19 cellular contexts compared by ENCODE assay signal in the genomic region with DNA sequence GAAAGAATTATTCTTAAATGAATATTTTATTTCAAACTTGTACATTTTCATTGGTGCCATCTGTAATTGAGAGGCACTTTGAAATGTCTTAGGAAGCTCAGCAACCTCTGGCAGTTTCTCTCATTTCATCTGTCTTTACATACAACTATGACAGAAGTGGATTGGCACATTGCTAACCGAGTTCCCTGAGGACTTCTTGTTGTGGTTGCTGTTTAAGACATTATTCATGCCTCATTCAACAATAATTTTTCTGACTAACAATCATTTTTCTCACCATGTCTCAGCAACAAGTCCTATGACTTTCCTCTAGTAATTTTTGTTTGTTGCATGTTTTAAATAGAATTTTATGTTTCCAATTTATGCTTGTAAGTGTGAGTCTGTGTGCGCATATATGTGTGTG.
DNase-seq lines count a peak whose midpoint lies in the region; ATAC-seq, FAIRE-seq and TF ChIP-seq lines count a peak whose summit lies in the region.
"Had no signal": no experiment of that assay in that cellular context is flagged by ENCODE, and none has a peak within 500 bp of the region (broad histone marks: within the 10 kb centered on the region; RNA-seq: fewer than 3 reads in every experiment).

No MANE protein-coding gene starts in this region.

- ATAC-seq in HG02642 (IDR thresholded peaks at IDR 0.05; ENCODE audit: poor library complexity, unreplicated experiment): no peak
- ATAC-seq: activated CD8-positive, alpha-beta T cell treated with anti-CD3 and anti-CD28 coated beads for 36 hours had no signal

- no peaks in the 10 kb centered on the region for H4K20me1 ChIP-seq in keratinocyte (ENCODE audit: control insufficient read depth, extremely low read depth, insufficient read depth, low read length)

- no peak for TF ChIP-seq EP300 in sigmoid colon (IDR thresholded peaks at IDR 0.05)

- H3K4me3 ChIP-seq in AG10803 (ENCODE audit: low read length) (no peak overlapping the region), astrocyte of the cerebellum (ENCODE audit: low read depth, low read length) (no peak overlapping the region), keratinocyte (ENCODE audit: control insufficient read depth in 2 of 3, extremely low read depth in 1 of 3, insufficient read depth in 2 of 3, low read depth in 1 of 3, low read length in 3 of 3) (peak overlapping the region in 2 of 3 experiments; percentile 21 to 68), sigmoid colon (no peak overlapping the region), thyroid gland (replicated peaks in 1 of 3) (no peak overlapping the region)
- H3K4me3 ChIP-seq: suprapubic skin had no signal

- H3K9ac ChIP-seq in keratinocyte (ENCODE audit: control insufficient read depth, extremely low read depth, insufficient read depth, low read length): peak overlapping the region; percentile 13
- H3K9ac ChIP-seq: SK-N-SH had no signal

- intact Hi-C loops in sigmoid colon (cut with DNase I) (no loop called here), thyroid gland (cut with DNase I) (no loop called here)

- dilution Hi-C loops in keratinocyte (cut with MboI; ENCODE audit: extremely low pct_ligation_motif_present, low sequenced_read_pairs): no loop called here

- H3K4me1 ChIP-seq in keratinocyte (ENCODE audit: control insufficient read depth, extremely low read depth, insufficient read depth, low read length) (peaks cover 21% of the 10 kb centered on the region), sigmoid colon (no peaks in the 10 kb centered on the region), thyroid gland (no peaks in the 10 kb centered on the region)
- H3K4me1 ChIP-seq: suprapubic skin had no signal

- H2AFZ ChIP-seq in keratinocyte (ENCODE audit: control insufficient read depth, low read length): no peak overlapping the region

- in situ Hi-C loops in astrocyte of the cerebellum (cut with HindIII; ENCODE audit: low sequenced_read_pairs): no loop called here

- FAIRE-seq in HTR-8/SVneo (lab: Jason Lieb, UNC): no peak
- peak; percentile 78 for FAIRE-seq in keratinocyte (lab: Jason Lieb, UNC)
- FAIRE-seq: GM12892, kidney had no signal

- peak overlapping the region; percentile 79 for H3K4me2 ChIP-seq in keratinocyte (ENCODE audit: control insufficient read depth, extremely low read depth, insufficient read depth, low read depth, low read length)
- H3K4me2 ChIP-seq: SK-N-SH had no signal

- H3K9me1 ChIP-seq in keratinocyte (ENCODE audit: control insufficient read depth, extremely low read depth, insufficient read depth, low read length): no peaks in the 10 kb centered on the region

- TF ChIP-seq CTCF in AG10803 (conservative IDR thresholded peaks at IDR 0.05; ENCODE audit: low read length) (no peak), astrocyte of the cerebellum (IDR thresholded peaks at IDR 0.05; ENCODE audit: low read depth, low read length, missing control alignments) (no peak), keratinocyte (optimal IDR thresholded peaks at IDR 0.05 in 1 of 3, IDR thresholded peaks at IDR 0.05 in 1 of 3, conservative IDR thresholded peaks at IDR 0.05 in 1 of 3; ENCODE audit: extremely low read depth in 1 of 3, insufficient read depth in 2 of 3, low read length in 3 of 3) (no peak), sigmoid colon (IDR thresholded peaks at IDR 0.05) (no peak), thyroid gland (IDR thresholded peaks at IDR 0.05) (no peak)

- 40 to 53% methylated on average over 2 of the region's 2 CpGs for WGBS in sigmoid colon, 2 donors
- WGBS in thyroid gland, 2 donors: 47 to 50% methylated on average over 2 of the region's 2 CpGs

- H3K27ac ChIP-seq in keratinocyte (ENCODE audit: control insufficient read depth, insufficient read depth, low read length) (peak overlapping the region; percentile 79), sigmoid colon (no peak overlapping the region), thyroid gland (no peak overlapping the region)
- H3K27ac ChIP-seq: suprapubic skin had no signal

- H3K9me3 ChIP-seq in keratinocyte (ENCODE audit: control insufficient read depth, low read depth, low read length): no peaks in the 10 kb centered on the region
- H3K9me3 ChIP-seq in sigmoid colon: no peaks in the 10 kb centered on the region
- H3K9me3 ChIP-seq in thyroid gland: no peaks in the 10 kb centered on the region
- H3K9me3 ChIP-seq: SK-N-SH, suprapubic skin had no signal

- no peak for TF ChIP-seq POLR2A in sigmoid colon (IDR thresholded peaks at IDR 0.05)
- TF ChIP-seq POLR2A in thyroid gland (IDR thresholded peaks at IDR 0.05): no peak

- DNase-seq in AG10803 (ENCODE audit: low read depth) (peak; percentile 65), HTR-8/SVneo (ENCODE audit: insufficient read length, low spot score) (peak; percentile 5), astrocyte of the cerebellum (ENCODE audit: low read depth) (peak; percentile 19), keratinocyte (ENCODE audit: low read depth, low spot score) (peak; percentile 61), SK-N-DZ (ENCODE audit: low spot score) (no peak), sigmoid colon (no peak), thyroid gland (no peak)
- DNase-seq: activated CD8-positive, alpha-beta T cell treated with anti-CD3 and anti-CD28 coated beads for 36 hours; aorta; effector CD4-positive, alpha-beta T cell; GOT3; head of caudate nucleus; kidney; NCI-H2029 treated with DMSO at 0.1 percent for 48 hours; SK-N-SH; stimulated activated CD4-positive, alpha-beta T cell treated with anti-CD3 and anti-CD28 coated beads, Interleukin-15, amount 100 ng/mL, for 24 hours had no signal

- H3K27me3 ChIP-seq in keratinocyte (ENCODE audit: control insufficient read depth, extremely low read depth, insufficient read depth, low read length) (no peaks in the 10 kb centered on the region), sigmoid colon (no peaks in the 10 kb centered on the region), thyroid gland (no peaks in the 10 kb centered on the region)
- H3K27me3 ChIP-seq: suprapubic skin had no signal

- H3K36me3 ChIP-seq in keratinocyte (ENCODE audit: control insufficient read depth in 2 of 2, extremely low read depth in 1 of 2, insufficient read depth in 2 of 2, low read length in 2 of 2): no peaks in the 10 kb centered on the region
- no peaks in the 10 kb centered on the region for H3K36me3 ChIP-seq in sigmoid colon
- no peaks in the 10 kb centered on the region for H3K36me3 ChIP-seq in thyroid gland
- H3K36me3 ChIP-seq: suprapubic skin had no signal

- H3K79me2 ChIP-seq in keratinocyte (ENCODE audit: control insufficient read depth, insufficient read depth, low read length): no peaks in the 10 kb centered on the region

Comparison
In these comparisons a context has a peak if more than half of its experiments do, and no peak if none do; other contexts are left out.
1. DNase-seq: peak in AG10803 (single experiment), HTR-8/SVneo (single experiment), astrocyte of the cerebellum (single experiment) and keratinocyte (single experiment); none in SK-N-DZ (single experiment), sigmoid colon (single experiment) and thyroid gland (0 of 2).
2. H3K4me3 ChIP-seq: peak in keratinocyte (2 of 3); none in AG10803 (single experiment), astrocyte of the cerebellum (single experiment), sigmoid colon (0 of 4) and thyroid gland (0 of 3).